In the genomic region with DNA sequence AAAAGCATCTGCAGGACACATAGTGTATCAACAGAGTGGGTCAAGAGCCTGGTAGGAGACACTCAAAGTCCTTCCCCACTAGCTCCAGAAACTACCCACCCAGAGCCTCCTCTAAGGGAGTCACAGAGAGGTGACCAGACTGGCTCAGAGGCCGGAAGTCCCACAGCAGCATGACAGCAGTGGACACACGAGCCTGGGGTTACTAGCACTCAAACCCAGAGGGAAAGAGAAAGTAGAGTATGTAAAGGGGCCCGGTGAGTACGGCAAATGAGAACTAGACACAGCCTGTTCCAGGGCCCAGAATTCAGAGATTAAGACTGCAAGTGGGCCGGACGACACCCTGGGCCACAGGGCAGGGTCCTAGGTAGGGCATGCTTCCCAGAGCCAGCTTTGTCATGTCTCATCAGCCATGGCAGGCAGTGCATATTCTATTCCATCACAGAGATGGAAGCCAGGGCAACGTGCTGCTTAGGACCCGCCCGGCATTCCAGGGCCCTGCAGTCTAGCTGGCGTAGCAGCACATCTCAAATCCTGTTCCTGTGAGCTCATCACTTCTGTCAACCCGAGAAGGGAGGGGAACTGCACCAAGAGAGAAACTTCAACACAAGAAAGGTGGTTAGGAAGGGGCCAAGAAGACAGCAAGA, we compare ENCODE assay signal across 10 cellular contexts. TPM values are rescaled to one million over a fixed set of nuclear protein-coding genes. Genes with fewer than 3 reads are reported as not detected.
DNase-seq lines count a peak whose midpoint lies in the region; ATAC-seq and TF ChIP-seq lines count a peak whose summit lies in the region.
"Had no signal": no experiment of that assay in that cellular context is flagged by ENCODE, and none has a peak within 500 bp of the region (broad histone marks: within the 10 kb centered on the region; RNA-seq: fewer than 3 reads in every experiment).

No MANE protein-coding gene starts in this region.

- DNase-seq in GM03348 (ENCODE audit: low spot score) = peak; percentile 75
- peak; percentile 74 for DNase-seq in amniotic epithelial cell (ENCODE audit: low read depth)
- DNase-seq in heart left ventricle = peak in 3 of 5 donors; percentile 57 to 67 (median 64)
- DNase-seq in NCI-H1417 treated with DMSO at 0.1 percent for 48 hours (lab: John Stamatoyannopoulos, UW) = no peak
- DNase-seq: activated CD8-positive, alpha-beta T cell treated with anti-CD3 and anti-CD28 coated beads, Interleukin-2, amount 10 ng/mL, durations not matched to agents 7 days and 5 days; NCI-H2171 treated with DMSO at 0.1 percent for 48 hours had no signal

- TF ChIP-seq CTCF in heart left ventricle (IDR thresholded peaks at IDR 0.05) = no peak

- 16 to 24% (median 21%) methylated on average over 11 of the region's 11 CpGs for WGBS in heart left ventricle, 4 donors

- peaks cover 10 to 92% (median 78%) of the 10 kb centered on the region in 12 donors for H3K4me1 ChIP-seq in heart left ventricle

- peak in 2 of 4 donors; percentile 1 to 7 for ATAC-seq in heart left ventricle
- ATAC-seq in HG03565 (IDR thresholded peaks at IDR 0.05; ENCODE audit: unreplicated experiment) = no peak
- ATAC-seq in HG03139 (IDR thresholded peaks at IDR 0.05; ENCODE audit: unreplicated experiment) = no peak
- no peak for ATAC-seq in HG03521 (IDR thresholded peaks at IDR 0.05; ENCODE audit: unreplicated experiment)
- ATAC-seq: activated CD8-positive, alpha-beta T cell treated with anti-CD3 and anti-CD28 coated beads, Interleukin-2, amount 10 ng/mL, durations not matched to agents 7 days and 5 days had no signal

- peak overlapping the region; percentile 77 to 96 (median 90) for H3K27ac ChIP-seq in heart left ventricle
- H3K27ac ChIP-seq in skin epidermis = peak overlapping the region; percentile 45 to 92 (median 81)

- no peak for TF ChIP-seq POLR2A in heart left ventricle (IDR thresholded peaks at IDR 0.05)

- no peaks in the 10 kb centered on the region for H3K9me3 ChIP-seq in heart left ventricle

- intact Hi-C loops in heart left ventricle (cut with DNase I) = loop anchor here in 3 of 10 donors (2.0 to 10.0 kb wide), 4 partner anchors 17 to 207 kb away; partner anchors contain the start of genes GAPDH (in 2 of the 3) and TNFRSF1A (in 1 of the 3)

- H3K4me3 ChIP-seq in heart left ventricle = peak overlapping the region in 9 of 12 donors; percentile 13 to 98 (median 91)
- no peak overlapping the region for H3K4me3 ChIP-seq in skin epidermis

- no peaks in the 10 kb centered on the region for H3K27me3 ChIP-seq in heart left ventricle

- peaks cover 0 to 39% (median 32%) of the 10 kb centered on the region in 9 donors for H3K36me3 ChIP-seq in heart left ventricle

RNA-seq across cellular contexts. Expression of gene IFFO1, which starts 4.2 kb away (rescaled TPM):
- total RNA-seq in heart left ventricle = 10 to 100 TPM; 13.2 to 27.5 (median 15.0) TPM
- 10 to 100 TPM; 10.3 to 15.4 TPM for polyA plus RNA-seq in heart left ventricle

RNA-seq across cellular contexts. Expression of gene NOP2, which starts 16.5 kb away (rescaled TPM):
- total RNA-seq in heart left ventricle = 10 to 100 TPM; 12.9 to 23.8 (median 16.5) TPM
- polyA plus RNA-seq in heart left ventricle = 10 to 100 TPM; 15.4 to 30.1 TPM

RNA-seq across cellular contexts. Expression of gene GAPDH, which starts 17.3 kb away (rescaled TPM):
- total RNA-seq in heart left ventricle = 1,000 to 10,000 TPM; 3,379 to 7,430 (median 4,887) TPM
- polyA plus RNA-seq in heart left ventricle = 1,000 to 10,000 TPM; 4,589 to 6,374 TPM

RNA-seq across cellular contexts. Expression of gene CHD4, which starts 55.6 kb away (rescaled TPM):
- 100 to 1,000 TPM; 131 to 237 (median 160) TPM for total RNA-seq in heart left ventricle
- 100 to 1,000 TPM; 144 to 189 TPM for polyA plus RNA-seq in heart left ventricle

RNA-seq across cellular contexts. Expression of gene NCAPD2, which starts 57.7 kb away (rescaled TPM):
- 10 to 100 TPM in 8 of 9 donors, 1 to 10 TPM in 1; 8.4 to 22.4 (median 11.3) TPM for total RNA-seq in heart left ventricle
- 1 to 10 TPM; 3.3 to 8.1 TPM for polyA plus RNA-seq in heart left ventricle

Comparison
In these comparisons a context has a peak if more than half of its experiments do, and no peak if none do; other contexts are left out.
1. H3K4me3 ChIP-seq: peak in heart left ventricle (9 of 12); none in skin epidermis (0 of 7).